Comparison of ENCODE assay signal across 16 cellular contexts in genomic region chr3:111605016-111605415, GRCh38. TPM values are rescaled to one million over a fixed set of nuclear protein-coding genes. Genes with fewer than 3 reads are reported as not detected.
DNase-seq lines count a peak whose midpoint lies in the region; ATAC-seq and TF ChIP-seq lines count a peak whose summit lies in the region.
"Had no signal": no experiment of that assay in that cellular context is flagged by ENCODE, and none has a peak within 500 bp of the region (broad histone marks: within the 10 kb centered on the region; RNA-seq: fewer than 3 reads in every experiment).

No MANE protein-coding gene starts in this region.

- no peak overlapping the region for H3K9ac ChIP-seq in PC-3 (ENCODE audit: low read length)

- TF ChIP-seq CTCF in PC-3 (conservative IDR thresholded peaks at IDR 0.05; ENCODE audit: low read depth, low read length) = no peak
- TF ChIP-seq CTCF in epithelial cell of esophagus (IDR thresholded peaks at IDR 0.05; ENCODE audit: insufficient read depth, low read depth, low read length, missing control alignments) = no peak
- TF ChIP-seq CTCF in gastrocnemius medialis (IDR thresholded peaks at IDR 0.05 in 4 of 5, conservative IDR thresholded peaks at IDR 0.05 in 1 of 5) = no peak

- H3K27ac Mint-ChIP-seq in activated naive CD4-positive, alpha-beta T cell treated with anti-CD3 and anti-CD28 coated beads, Interleukin-2, amount 50 U/mL, for 24 hours = peak overlapping the region; percentile 89
- peak overlapping the region; percentile 84 to 99 for H3K27ac Mint-ChIP-seq in stimulated activated naive CD8-positive, alpha-beta T cell treated with anti-CD3 and anti-CD28 coated beads, Interleukin-15, amount 100 ng/mL, for 72 hours
- H3K27ac Mint-ChIP-seq: mesothelial cell of epicardium had no signal

- no TSS peak for BruUV-seq in PC-3 (replicated peaks; lab: Mats Ljungman, UMichigan)

- no peaks in the 10 kb centered on the region for H4K20me1 ChIP-seq in PC-3 (ENCODE audit: low read length)

- intact Hi-C loops in PC-3 (cut with micrococcal nuclease) = no loop called here
- intact Hi-C loops in gastrocnemius medialis (cut with DNase I; ENCODE audit: low total_unique reads) = no loop called here

- DNase-seq in activated naive CD4-positive, alpha-beta T cell treated with Interleukin-2 at 50 U/mL for 16 hours = no peak
- peak; percentile 79 for DNase-seq in PC-3
- peak; percentile 52 for DNase-seq in epithelial cell of esophagus (ENCODE audit: low read depth)
- DNase-seq in stimulated activated naive CD8-positive, alpha-beta T cell treated with anti-CD3 and anti-CD28 coated beads, Interleukin-15, amount 100 ng/mL, for 72 hours = peak in 1 of 2 donors; percentile 43
- no peak for DNase-seq in gastrocnemius medialis
- no peak for DNase-seq in iPS-NIHi7 (ENCODE audit: extremely low spot score)
- DNase-seq in CD1c-positive myeloid dendritic cell (ENCODE audit: extremely low spot score) = no peak
- DNase-seq: cerebellar nuclear complex; H7; islet precursor cell; NCI-H2171; right cardiac atrium; stimulated activated CD4-positive, alpha-beta T cell treated with anti-CD3 and anti-CD28 coated beads, Interleukin-2, amount 100 ng/mL, for 24 hours; trophoblast cell had no signal

- peaks cover 7% of the 10 kb centered on the region for H3K9me3 Mint-ChIP-seq in activated naive CD4-positive, alpha-beta T cell treated with anti-CD3 and anti-CD28 coated beads, Interleukin-2, amount 50 U/mL, for 24 hours
- no peaks in the 10 kb centered on the region for H3K9me3 Mint-ChIP-seq in stimulated activated naive CD8-positive, alpha-beta T cell treated with anti-CD3 and anti-CD28 coated beads, Interleukin-15, amount 100 ng/mL, for 72 hours
- H3K9me3 Mint-ChIP-seq: mesothelial cell of epicardium had no signal

- H3K4me1 ChIP-seq in PC-3 (ENCODE audit: insufficient read depth, low read length) (peaks cover 49% of the 10 kb centered on the region), gastrocnemius medialis (no peaks in the 10 kb centered on the region)

- H3K4me2 ChIP-seq in PC-3 (ENCODE audit: low read length) = no peak overlapping the region

- CTCF ChIA-PET in PC-3 (lab: Charles Lee) = interaction anchor here (0.5 kb wide), 1 partner anchor 104 kb away, joined by 4 read pairs; no protein-coding TSS in a partner anchor

- H3K36me3 ChIP-seq in PC-3 (ENCODE audit: low read depth, low read length) (no peaks in the 10 kb centered on the region), gastrocnemius medialis (no peaks in the 10 kb centered on the region)

- in situ Hi-C loops in gastrocnemius medialis (cut with MboI; ENCODE audit: low sequenced_read_pairs in 4 of 4) = no loop called here

- ATAC-seq in PC-3 = peak; percentile 56
- ATAC-seq in stimulated activated naive CD8-positive, alpha-beta T cell treated with anti-CD3 and anti-CD28 coated beads, Interleukin-15, amount 100 ng/mL, for 72 hours = peak; percentile 64
- no peak for ATAC-seq in gastrocnemius medialis
- ATAC-seq: right cardiac atrium had no signal

- H3K79me2 ChIP-seq in PC-3 (ENCODE audit: low read length) = no peaks in the 10 kb centered on the region

- POLR2A ChIA-PET in PC-3 (lab: Charles Lee; ENCODE audit: unreplicated experiment) = no interaction called here

- peak overlapping the region; percentile 12 for H3K4me3 Mint-ChIP-seq in activated naive CD4-positive, alpha-beta T cell treated with anti-CD3 and anti-CD28 coated beads, Interleukin-2, amount 50 U/mL, for 24 hours
- H3K4me3 Mint-ChIP-seq in stimulated activated naive CD8-positive, alpha-beta T cell treated with anti-CD3 and anti-CD28 coated beads, Interleukin-15, amount 100 ng/mL, for 72 hours = peak overlapping the region; percentile 39 to 58
- H3K4me3 Mint-ChIP-seq: mesothelial cell of epicardium had no signal

- peak overlapping the region; percentile 39 for H3K27ac ChIP-seq in PC-3 (ENCODE audit: low read length)
- no peak overlapping the region for H3K27ac ChIP-seq in gastrocnemius medialis

- H3K27me3 Mint-ChIP-seq in activated naive CD4-positive, alpha-beta T cell treated with anti-CD3 and anti-CD28 coated beads, Interleukin-2, amount 50 U/mL, for 24 hours = no peaks in the 10 kb centered on the region
- H3K27me3 Mint-ChIP-seq in stimulated activated naive CD8-positive, alpha-beta T cell treated with anti-CD3 and anti-CD28 coated beads, Interleukin-15, amount 100 ng/mL, for 72 hours = no peaks in the 10 kb centered on the region

- H3K9me2 ChIP-seq in PC-3 (replicated peaks; ENCODE audit: low read length) = no peaks in the 10 kb centered on the region

- H3K4me1 Mint-ChIP-seq in activated naive CD4-positive, alpha-beta T cell treated with anti-CD3 and anti-CD28 coated beads, Interleukin-2, amount 50 U/mL, for 24 hours = peaks cover 80% of the 10 kb centered on the region
- peaks cover 94% of the 10 kb centered on the region for H3K4me1 Mint-ChIP-seq in stimulated activated naive CD8-positive, alpha-beta T cell treated with anti-CD3 and anti-CD28 coated beads, Interleukin-15, amount 100 ng/mL, for 72 hours

- H3K4me3 ChIP-seq in PC-3 (ENCODE audit: low read length) = no peak overlapping the region
- H3K4me3 ChIP-seq in epithelial cell of esophagus (ENCODE audit: low read length) = no peak overlapping the region
- H3K4me3 ChIP-seq in gastrocnemius medialis = no peak overlapping the region

- TF ChIP-seq POLR2A in gastrocnemius medialis (IDR thresholded peaks at IDR 0.05) = no peak

- H2AFZ ChIP-seq in PC-3 (ENCODE audit: low read length) = no peak overlapping the region

- H3K36me3 Mint-ChIP-seq in activated naive CD4-positive, alpha-beta T cell treated with anti-CD3 and anti-CD28 coated beads, Interleukin-2, amount 50 U/mL, for 24 hours = peaks cover 38% of the 10 kb centered on the region
- H3K36me3 Mint-ChIP-seq: mesothelial cell of epicardium had no signal

- H3K27me3 ChIP-seq in PC-3 (ENCODE audit: low read length) (no peaks in the 10 kb centered on the region), gastrocnemius medialis (no peaks in the 10 kb centered on the region)

- H3K9me3 ChIP-seq in PC-3 (ENCODE audit: low read length) = no peaks in the 10 kb centered on the region
- H3K9me3 ChIP-seq in gastrocnemius medialis = no peaks in the 10 kb centered on the region

- H3F3A ChIP-seq in PC-3 (ENCODE audit: low read length, unreplicated experiment) = no peaks in the 10 kb centered on the region

RNA-seq across cellular contexts. Expression of gene ZBED2, which starts 9.9 kb away (rescaled TPM):
- 0.35 and 0.69 TPM in 2 replicates for total RNA-seq in PC-3 (2014; rRNA removed)
- not detected for total RNA-seq in gastrocnemius medialis
- total RNA-seq: H7, mesothelial cell of epicardium, right cardiac atrium had no signal

Comparison
In these comparisons a context has a peak if more than half of its experiments do, and no peak if none do; other contexts are left out.
1. DNase-seq: peak in PC-3 (single experiment) and epithelial cell of esophagus (single experiment); none in activated naive CD4-positive, alpha-beta T cell treated with Interleukin-2 at 50 U/mL for 16 hours (single experiment), gastrocnemius medialis (0 of 2), iPS-NIHi7 (single experiment) and CD1c-positive myeloid dendritic cell (single experiment).
2. ATAC-seq: peak in PC-3 (single experiment) and stimulated activated naive CD8-positive, alpha-beta T cell treated with anti-CD3 and anti-CD28 coated beads, Interleukin-15, amount 100 ng/mL, for 72 hours (single experiment); none in gastrocnemius medialis (0 of 2).